Comparison of ENCODE assay signal across 1 cellular context in genomic region chr19:17748884-17749638, GRCh38.
TF ChIP-seq lines count a peak whose summit lies in the region.

No MANE protein-coding gene starts in this region.

TF ChIP-seq in A549, 52 proteins besides CTCF, POLR2A, EP300 and RAD21 (continued from another document):
- TF ChIP-seq BCL3 (IDR thresholded peaks at IDR 0.05) (no peak), USF2 (IDR thresholded peaks at IDR 0.05) (no peak)
